Comparison of ENCODE assay signal across 24 cellular contexts in the genomic region with DNA sequence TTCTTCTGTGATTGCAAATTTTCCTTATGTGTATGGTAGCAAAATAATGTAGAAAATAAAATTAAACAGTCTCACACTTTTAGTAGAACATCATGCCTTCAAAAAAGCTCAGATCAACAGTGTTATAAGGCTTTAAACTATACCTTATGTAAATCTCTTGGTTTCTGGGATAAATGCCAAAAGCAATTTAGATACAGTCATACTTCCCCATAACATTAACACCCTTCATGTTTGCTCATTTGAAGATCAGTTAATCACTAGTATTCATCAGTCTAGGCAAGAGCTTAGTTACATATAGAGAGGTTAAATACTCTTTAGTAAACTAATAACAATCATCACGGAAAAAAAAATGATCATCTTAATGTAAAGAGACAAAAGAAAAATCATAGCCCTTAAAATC.
DNase-seq lines count a peak whose midpoint lies in the region; ATAC-seq and TF ChIP-seq lines count a peak whose summit lies in the region.
"Had no signal": no experiment of that assay in that cellular context is flagged by ENCODE, and none has a peak within 500 bp of the region (broad histone marks: within the 10 kb centered on the region; RNA-seq: fewer than 3 reads in every experiment).

No MANE protein-coding gene starts in this region.

- no peak overlapping the region for H3K4me3 ChIP-seq in suprapubic skin
- H3K4me3 ChIP-seq: GM23338, right atrium auricular region had no signal

- H3K27me3 Mint-ChIP-seq in H9 (ENCODE audit: low read depth): no peaks in the 10 kb centered on the region
- H3K27me3 Mint-ChIP-seq: B cell, naive B cell, T-helper 17 cell had no signal

- no peaks in the 10 kb centered on the region for H3K79me2 ChIP-seq in H9 (ENCODE audit: insufficient read depth, low read length)

- H2AK5ac ChIP-seq in H9 (ENCODE audit: insufficient read length, low read length): no peak overlapping the region

- H3K9me3 Mint-ChIP-seq in H9: peaks cover 0 to 2% of the 10 kb centered on the region in 2 experiments; a peak in 3 of 5 replicates
- H3K9me3 Mint-ChIP-seq: GM23338 had no signal

- CTCF ChIA-PET in RWPE1 (lab: Yijun Ruan, JAX): no interaction called here

- no peak overlapping the region for H2AFZ ChIP-seq in H9 (ENCODE audit: low read length)
- H2AFZ ChIP-seq: GM23338 had no signal

- no peak overlapping the region for H4K5ac ChIP-seq in H9 (ENCODE audit: insufficient read length, low read depth, low read length)

- H3K4me3 Mint-ChIP-seq in H9: no peak overlapping the region
- H3K4me3 Mint-ChIP-seq: B cell, GM23338, memory B cell, naive B cell, T-helper 17 cell, WTC11 had no signal

- TF ChIP-seq POLR2A in suprapubic skin (IDR thresholded peaks at IDR 0.05): no peak

- H3K23ac ChIP-seq in H9 (ENCODE audit: insufficient read length, low read depth, low read length): no peak overlapping the region

- intact Hi-C loops in left colon (cut with DNase I, micrococcal nuclease): no loop called here

- DNase-seq in DMS53 treated with DMSO at 0.1 percent for 48 hours (lab: John Stamatoyannopoulos, UW; ENCODE audit: unreplicated experiment) (peak; percentile 16), NCI-H1105 (lab: John Stamatoyannopoulos, UW) (peak; percentile 23), RWPE1 (ENCODE audit: low spot score) (peak; percentile 5), left colon (no peak), H9 (no peak), UCSD-AML1 (lab: John Stamatoyannopoulos, UW; ENCODE audit: unreplicated experiment) (no peak), NCI-H524 treated with DMSO at 0.1 percent for 48 hours (lab: John Stamatoyannopoulos, UW) (no peak), suprapubic skin (ENCODE audit: low spot score in 2 of 2) (no peak)
- DNase-seq: activated CD4-positive, alpha-beta T cell treated with anti-CD3 and anti-CD28 coated beads, Interleukin-2, amount 50 U/mL, for 48 hours; activated gamma-delta T cell; foreskin melanocyte; GDM1; kidney; naive B cell; NCI-H2171; occipital lobe; stimulated activated CD4-positive, alpha-beta T cell treated with anti-CD3 and anti-CD28 coated beads, Interleukin-15, amount 100 ng/mL, for 24 hours; T-helper 17 cell had no signal

- H3K4me1 ChIP-seq in H9 (ENCODE audit: insufficient read depth, low read length): no peaks in the 10 kb centered on the region
- no peaks in the 10 kb centered on the region for H3K4me1 ChIP-seq in suprapubic skin
- H3K4me1 ChIP-seq: right atrium auricular region had no signal

- no peaks in the 10 kb centered on the region for H3K27me3 ChIP-seq in H9 (ENCODE audit: insufficient read depth, low read length)
- no peaks in the 10 kb centered on the region for H3K27me3 ChIP-seq in suprapubic skin
- H3K27me3 ChIP-seq: right atrium auricular region had no signal

- H3K4me2 ChIP-seq in H9 (ENCODE audit: insufficient read depth, insufficient read length, low read length): no peak overlapping the region
- H3K4me2 ChIP-seq: GM23338 had no signal

- H3K9me3 ChIP-seq in H9 (ENCODE audit: control insufficient read depth, low read depth, low read length) (no peaks in the 10 kb centered on the region), suprapubic skin (no peaks in the 10 kb centered on the region)
- H3K9me3 ChIP-seq: right atrium auricular region had no signal

- H4K20me1 ChIP-seq in H9 (ENCODE audit: control insufficient read depth, insufficient read depth, insufficient read length): no peaks in the 10 kb centered on the region

- H2BK5ac ChIP-seq in H9 (ENCODE audit: insufficient read length, low read length): no peak overlapping the region

- TF ChIP-seq EP300 in suprapubic skin (IDR thresholded peaks at IDR 0.05): no peak

- no peaks in the 10 kb centered on the region for H3K36me3 ChIP-seq in suprapubic skin
- H3K36me3 ChIP-seq: right atrium auricular region had no signal

- no peaks in the 10 kb centered on the region for H3K36me3 Mint-ChIP-seq in H9 (ENCODE audit: insufficient read depth in 1 of 3, low read depth in 3 of 3)
- H3K36me3 Mint-ChIP-seq: memory B cell, naive B cell, WTC11 had no signal

- H3K56ac ChIP-seq in H9 (ENCODE audit: insufficient read length, low read depth, low read length): no peak overlapping the region

- peak; percentile 95 for ATAC-seq in left colon
- ATAC-seq: GM23338, Panc1, T-helper 17 cell, WTC11 had no signal

- H3K9ac ChIP-seq in H9 (ENCODE audit: extremely low read depth, insufficient read length, low read length): no peak overlapping the region

- H2BK15ac ChIP-seq in H9 (ENCODE audit: low read depth, low read length): no peak overlapping the region

- H3K23me2 ChIP-seq in H9 (ENCODE audit: insufficient read length, low read depth, low read length, poor library complexity, severe bottlenecking): no peaks in the 10 kb centered on the region

- no peak overlapping the region for H3K18ac ChIP-seq in H9 (ENCODE audit: insufficient read length, low read depth, low read length)

- H2BK12ac ChIP-seq in H9 (ENCODE audit: insufficient read length, low read depth, low read length): no peak overlapping the region

- no peaks in the 10 kb centered on the region for H3K79me1 ChIP-seq in H9 (ENCODE audit: insufficient read depth, low read depth, low read length, poor library complexity, severe bottlenecking)

- no peak overlapping the region for H3K27ac ChIP-seq in RWPE1
- H3K27ac ChIP-seq in H9 (ENCODE audit: insufficient read length, low read depth, low read length): no peak overlapping the region
- no peak overlapping the region for H3K27ac ChIP-seq in suprapubic skin
- H3K27ac ChIP-seq: right atrium auricular region had no signal

- no peak overlapping the region for H4K8ac ChIP-seq in H9 (replicated peaks; ENCODE audit: insufficient read length, low read depth, low read length)

- no peak overlapping the region for H4K91ac ChIP-seq in H9 (ENCODE audit: insufficient read length, low read depth, low read length)

- no CpG with 5 or more reads among the region's 1 CpG for WGBS in H9 (ENCODE audit: extremely low coverage, insufficient read length, low lambda C conversion rate)
- WGBS in suprapubic skin: 42% methylated on average over 1 of the region's 1 CpG

- no peak overlapping the region for H3K14ac ChIP-seq in H9 (ENCODE audit: insufficient read depth, low read length)

- H2BK120ac ChIP-seq in H9 (ENCODE audit: low read depth, low read length, poor library complexity, severe bottlenecking): no peak overlapping the region

- H3T11ph ChIP-seq in H9 (ENCODE audit: low read length): no peak overlapping the region

- no peaks in the 10 kb centered on the region for H3K4me1 Mint-ChIP-seq in H9
- H3K4me1 Mint-ChIP-seq: B cell, GM23338, memory B cell, naive B cell, T-helper 17 cell, WTC11 had no signal

- H3K4ac ChIP-seq in H9 (ENCODE audit: low read depth, low read length): no peak overlapping the region

- POLR2A ChIA-PET in RWPE1 (lab: Yijun Ruan, JAX; ENCODE audit: low non-redundant PET): no interaction called here

- H3K27ac Mint-ChIP-seq in H9: no peak overlapping the region
- H3K27ac Mint-ChIP-seq: B cell, GM23338, memory B cell, naive B cell, T-helper 17 cell, WTC11 had no signal

- TF ChIP-seq CTCF in RWPE1 (conservative IDR thresholded peaks at IDR 0.05; ENCODE audit: low read depth) (no peak), H9 (conservative IDR thresholded peaks at IDR 0.05) (no peak), suprapubic skin (IDR thresholded peaks at IDR 0.05) (no peak)

- H2BK20ac ChIP-seq in H9 (ENCODE audit: low read depth, low read length, poor library complexity, severe bottlenecking): no peak overlapping the region

Comparison
In these comparisons a context has a peak if more than half of its experiments do, and no peak if none do; other contexts are left out.
1. DNase-seq: peak in DMS53 treated with DMSO at 0.1 percent for 48 hours (single experiment), NCI-H1105 (single experiment) and RWPE1 (single experiment); none in left colon (0 of 2), H9 (single experiment), UCSD-AML1 (single experiment), NCI-H524 treated with DMSO at 0.1 percent for 48 hours (single experiment) and suprapubic skin (0 of 2).